Comparison of ENCODE assay signal across 1 cellular context in the genomic region with DNA sequence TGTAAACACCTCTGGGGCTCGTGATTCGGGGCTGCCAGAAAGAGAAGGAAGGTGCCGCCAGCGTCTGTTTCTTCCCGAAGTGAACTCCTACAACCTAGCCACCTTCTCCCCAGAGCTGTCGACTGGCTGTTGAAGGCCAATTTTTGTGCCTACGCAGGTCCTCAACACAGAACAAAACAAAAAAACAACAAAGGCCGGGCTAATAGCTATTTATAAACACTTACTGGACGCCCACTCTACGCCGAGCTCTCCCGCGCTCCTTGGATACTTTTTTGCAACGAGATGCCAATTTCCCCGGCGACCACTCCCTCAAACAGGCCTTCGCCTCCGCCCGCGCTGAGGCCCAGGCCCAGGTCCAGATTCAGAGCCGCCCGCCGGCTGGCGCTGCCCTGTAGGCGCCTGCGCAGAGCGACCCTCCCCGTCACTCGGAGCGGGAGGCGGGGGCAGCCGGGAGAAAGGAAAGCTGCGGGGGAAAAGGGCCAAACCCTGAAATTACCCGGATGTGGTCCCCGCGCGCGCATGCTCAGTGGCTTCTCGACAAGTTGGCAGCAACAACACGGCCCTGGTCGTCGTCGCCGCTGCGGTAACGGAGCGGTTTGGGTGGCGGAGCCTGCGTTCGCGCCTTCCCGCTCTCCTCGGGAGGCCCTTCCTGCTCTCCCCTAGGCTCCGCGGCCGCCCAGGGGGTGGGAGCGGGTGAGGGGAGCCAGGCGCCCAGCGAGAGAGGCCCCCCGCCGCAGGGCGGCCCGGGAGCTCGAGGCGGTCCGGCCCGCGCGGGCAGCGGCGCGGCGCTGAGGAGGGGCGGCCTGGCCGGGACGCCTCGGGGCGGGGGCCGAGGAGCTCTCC.
TF ChIP-seq lines count a peak whose summit lies in the region.

A gene (plus strand): TSS at position 520 of the 843 bp plus-strand sequence. CDS start 16,834 bp downstream, outside the sequence.

TF ChIP-seq in HepG2, 621 proteins besides CTCF, POLR2A, EP300 and RAD21 (continued from another document and continues in another):
- TF ChIP-seq, protein P1, sequence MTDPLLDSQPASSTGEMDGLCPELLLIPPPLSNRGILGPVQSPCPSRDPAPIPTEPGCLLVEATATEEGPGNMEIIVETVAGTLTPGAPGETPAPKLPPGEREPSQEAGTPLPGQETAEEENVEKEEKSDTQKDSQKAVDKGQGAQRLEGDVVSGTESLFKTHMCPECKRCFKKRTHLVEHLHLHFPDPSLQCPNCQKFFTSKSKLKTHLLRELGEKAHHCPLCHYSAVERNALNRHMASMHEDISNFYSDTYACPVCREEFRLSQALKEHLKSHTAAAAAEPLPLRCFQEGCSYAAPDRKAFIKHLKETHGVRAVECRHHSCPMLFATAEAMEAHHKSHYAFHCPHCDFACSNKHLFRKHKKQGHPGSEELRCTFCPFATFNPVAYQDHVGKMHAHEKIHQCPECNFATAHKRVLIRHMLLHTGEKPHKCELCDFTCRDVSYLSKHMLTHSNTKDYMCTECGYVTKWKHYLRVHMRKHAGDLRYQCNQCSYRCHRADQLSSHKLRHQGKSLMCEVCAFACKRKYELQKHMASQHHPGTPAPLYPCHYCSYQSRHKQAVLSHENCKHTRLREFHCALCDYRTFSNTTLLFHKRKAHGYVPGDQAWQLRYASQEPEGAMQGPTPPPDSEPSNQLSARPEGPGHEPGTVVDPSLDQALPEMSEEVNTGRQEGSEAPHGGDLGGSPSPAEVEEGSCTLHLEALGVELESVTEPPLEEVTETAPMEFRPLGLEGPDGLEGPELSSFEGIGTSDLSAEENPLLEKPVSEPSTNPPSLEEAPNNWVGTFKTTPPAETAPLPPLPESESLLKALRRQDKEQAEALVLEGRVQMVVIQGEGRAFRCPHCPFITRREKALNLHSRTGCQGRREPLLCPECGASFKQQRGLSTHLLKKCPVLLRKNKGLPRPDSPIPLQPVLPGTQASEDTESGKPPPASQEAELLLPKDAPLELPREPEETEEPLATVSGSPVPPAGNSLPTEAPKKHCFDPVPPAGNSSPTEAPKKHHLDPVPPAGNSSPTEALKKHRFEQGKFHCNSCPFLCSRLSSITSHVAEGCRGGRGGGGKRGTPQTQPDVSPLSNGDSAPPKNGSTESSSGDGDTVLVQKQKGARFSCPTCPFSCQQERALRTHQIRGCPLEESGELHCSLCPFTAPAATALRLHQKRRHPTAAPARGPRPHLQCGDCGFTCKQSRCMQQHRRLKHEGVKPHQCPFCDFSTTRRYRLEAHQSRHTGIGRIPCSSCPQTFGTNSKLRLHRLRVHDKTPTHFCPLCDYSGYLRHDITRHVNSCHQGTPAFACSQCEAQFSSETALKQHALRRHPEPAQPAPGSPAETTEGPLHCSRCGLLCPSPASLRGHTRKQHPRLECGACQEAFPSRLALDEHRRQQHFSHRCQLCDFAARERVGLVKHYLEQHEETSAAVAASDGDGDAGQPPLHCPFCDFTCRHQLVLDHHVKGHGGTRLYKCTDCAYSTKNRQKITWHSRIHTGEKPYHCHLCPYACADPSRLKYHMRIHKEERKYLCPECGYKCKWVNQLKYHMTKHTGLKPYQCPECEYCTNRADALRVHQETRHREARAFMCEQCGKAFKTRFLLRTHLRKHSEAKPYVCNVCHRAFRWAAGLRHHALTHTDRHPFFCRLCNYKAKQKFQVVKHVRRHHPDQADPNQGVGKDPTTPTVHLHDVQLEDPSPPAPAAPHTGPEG (CRISPR knock-in tag; IDR thresholded peaks at IDR 0.05) = peak; percentile 70; the same call in 1 of the 2 replicates
- TF ChIP-seq TSC22D2 (CRISPR knock-in tag; IDR thresholded peaks at IDR 0.05; ENCODE audit: borderline replicate concordance) (peak; percentile 44; the same call in 1 of the 2 replicates), ATF1 (CRISPR knock-in tag; IDR thresholded peaks at IDR 0.05) (peak; percentile 57), ZMAT3 (CRISPR knock-in tag; conservative IDR thresholded peaks at IDR 0.05) (no peak), SOX13 (IDR thresholded peaks at IDR 0.05) (no peak), SOX13 (CRISPR knock-in tag; conservative IDR thresholded peaks at IDR 0.05 in 1 of 2, IDR thresholded peaks at IDR 0.05 in 1 of 2) (no peak; a peak in 1 of 4 replicates), ZBTB3 (CRISPR knock-in tag; IDR thresholded peaks at IDR 0.05; ENCODE audit: borderline replicate concordance, low read depth) (no peak), ZNF253 (CRISPR knock-in tag; IDR thresholded peaks at IDR 0.05; ENCODE audit: borderline replicate concordance) (0 out of 2 replicates have a peak, but pooled peaks have one; percentile 14), TAF1 (CRISPR knock-in tag; IDR thresholded peaks at IDR 0.05) (peak; percentile 89), U2AF2 (IDR thresholded peaks at IDR 0.05; ENCODE audit: low read depth, low read length) (no peak), BRCA1 (CRISPR knock-in tag; IDR thresholded peaks at IDR 0.05) (no peak), ZNF430 (CRISPR knock-in tag; IDR thresholded peaks at IDR 0.05) (peak; percentile 83), TBL1XR1 (IDR thresholded peaks at IDR 0.05; ENCODE audit: borderline replicate concordance, low read length, partially characterized antibody) (peak; percentile 6), MYC (CRISPR knock-in tag; IDR thresholded peaks at IDR 0.05; ENCODE audit: borderline replicate concordance) (peak; percentile 76; the same call in 1 of the 2 replicates), HCFC1 (IDR thresholded peaks at IDR 0.05; ENCODE audit: low read depth, low read length) (no peak; the same call in 1 of the 2 replicates), ZNF34 (CRISPR knock-in tag; IDR thresholded peaks at IDR 0.05; ENCODE audit: borderline replicate concordance) (peak; percentile 64; the same call in 1 of the 2 replicates), JUNB (CRISPR knock-in tag; IDR thresholded peaks at IDR 0.05; ENCODE audit: borderline replicate concordance) (no peak)
- TF ChIP-seq, protein P2, sequence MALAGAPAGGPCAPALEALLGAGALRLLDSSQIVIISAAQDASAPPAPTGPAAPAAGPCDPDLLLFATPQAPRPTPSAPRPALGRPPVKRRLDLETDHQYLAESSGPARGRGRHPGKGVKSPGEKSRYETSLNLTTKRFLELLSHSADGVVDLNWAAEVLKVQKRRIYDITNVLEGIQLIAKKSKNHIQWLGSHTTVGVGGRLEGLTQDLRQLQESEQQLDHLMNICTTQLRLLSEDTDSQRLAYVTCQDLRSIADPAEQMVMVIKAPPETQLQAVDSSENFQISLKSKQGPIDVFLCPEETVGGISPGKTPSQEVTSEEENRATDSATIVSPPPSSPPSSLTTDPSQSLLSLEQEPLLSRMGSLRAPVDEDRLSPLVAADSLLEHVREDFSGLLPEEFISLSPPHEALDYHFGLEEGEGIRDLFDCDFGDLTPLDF (CRISPR knock-in tag; IDR thresholded peaks at IDR 0.05) = 0 out of 2 replicates have a peak, but pooled peaks have one; percentile 55
- TF ChIP-seq, protein P3, sequence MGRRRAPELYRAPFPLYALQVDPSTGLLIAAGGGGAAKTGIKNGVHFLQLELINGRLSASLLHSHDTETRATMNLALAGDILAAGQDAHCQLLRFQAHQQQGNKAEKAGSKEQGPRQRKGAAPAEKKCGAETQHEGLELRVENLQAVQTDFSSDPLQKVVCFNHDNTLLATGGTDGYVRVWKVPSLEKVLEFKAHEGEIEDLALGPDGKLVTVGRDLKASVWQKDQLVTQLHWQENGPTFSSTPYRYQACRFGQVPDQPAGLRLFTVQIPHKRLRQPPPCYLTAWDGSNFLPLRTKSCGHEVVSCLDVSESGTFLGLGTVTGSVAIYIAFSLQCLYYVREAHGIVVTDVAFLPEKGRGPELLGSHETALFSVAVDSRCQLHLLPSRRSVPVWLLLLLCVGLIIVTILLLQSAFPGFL (CRISPR knock-in tag; IDR thresholded peaks at IDR 0.05) = no peak
- TF ChIP-seq, protein P4, sequence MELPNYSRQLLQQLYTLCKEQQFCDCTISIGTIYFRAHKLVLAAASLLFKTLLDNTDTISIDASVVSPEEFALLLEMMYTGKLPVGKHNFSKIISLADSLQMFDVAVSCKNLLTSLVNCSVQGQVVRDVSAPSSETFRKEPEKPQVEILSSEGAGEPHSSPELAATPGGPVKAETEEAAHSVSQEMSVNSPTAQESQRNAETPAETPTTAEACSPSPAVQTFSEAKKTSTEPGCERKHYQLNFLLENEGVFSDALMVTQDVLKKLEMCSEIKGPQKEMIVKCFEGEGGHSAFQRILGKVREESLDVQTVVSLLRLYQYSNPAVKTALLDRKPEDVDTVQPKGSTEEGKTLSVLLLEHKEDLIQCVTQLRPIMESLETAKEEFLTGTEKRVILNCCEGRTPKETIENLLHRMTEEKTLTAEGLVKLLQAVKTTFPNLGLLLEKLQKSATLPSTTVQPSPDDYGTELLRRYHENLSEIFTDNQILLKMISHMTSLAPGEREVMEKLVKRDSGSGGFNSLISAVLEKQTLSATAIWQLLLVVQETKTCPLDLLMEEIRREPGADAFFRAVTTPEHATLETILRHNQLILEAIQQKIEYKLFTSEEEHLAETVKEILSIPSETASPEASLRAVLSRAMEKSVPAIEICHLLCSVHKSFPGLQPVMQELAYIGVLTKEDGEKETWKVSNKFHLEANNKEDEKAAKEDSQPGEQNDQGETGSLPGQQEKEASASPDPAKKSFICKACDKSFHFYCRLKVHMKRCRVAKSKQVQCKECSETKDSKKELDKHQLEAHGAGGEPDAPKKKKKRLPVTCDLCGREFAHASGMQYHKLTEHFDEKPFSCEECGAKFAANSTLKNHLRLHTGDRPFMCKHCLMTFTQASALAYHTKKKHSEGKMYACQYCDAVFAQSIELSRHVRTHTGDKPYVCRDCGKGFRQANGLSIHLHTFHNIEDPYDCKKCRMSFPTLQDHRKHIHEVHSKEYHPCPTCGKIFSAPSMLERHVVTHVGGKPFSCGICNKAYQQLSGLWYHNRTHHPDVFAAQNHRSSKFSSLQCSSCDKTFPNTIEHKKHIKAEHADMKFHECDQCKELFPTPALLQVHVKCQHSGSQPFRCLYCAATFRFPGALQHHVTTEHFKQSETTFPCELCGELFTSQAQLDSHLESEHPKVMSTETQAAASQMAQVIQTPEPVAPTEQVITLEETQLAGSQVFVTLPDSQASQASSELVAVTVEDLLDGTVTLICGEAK (IDR thresholded peaks at IDR 0.05) = no peak
- TF ChIP-seq, protein P4 (CRISPR knock-in tag; IDR thresholded peaks at IDR 0.05) = no peak
- TF ChIP-seq, protein P5, sequence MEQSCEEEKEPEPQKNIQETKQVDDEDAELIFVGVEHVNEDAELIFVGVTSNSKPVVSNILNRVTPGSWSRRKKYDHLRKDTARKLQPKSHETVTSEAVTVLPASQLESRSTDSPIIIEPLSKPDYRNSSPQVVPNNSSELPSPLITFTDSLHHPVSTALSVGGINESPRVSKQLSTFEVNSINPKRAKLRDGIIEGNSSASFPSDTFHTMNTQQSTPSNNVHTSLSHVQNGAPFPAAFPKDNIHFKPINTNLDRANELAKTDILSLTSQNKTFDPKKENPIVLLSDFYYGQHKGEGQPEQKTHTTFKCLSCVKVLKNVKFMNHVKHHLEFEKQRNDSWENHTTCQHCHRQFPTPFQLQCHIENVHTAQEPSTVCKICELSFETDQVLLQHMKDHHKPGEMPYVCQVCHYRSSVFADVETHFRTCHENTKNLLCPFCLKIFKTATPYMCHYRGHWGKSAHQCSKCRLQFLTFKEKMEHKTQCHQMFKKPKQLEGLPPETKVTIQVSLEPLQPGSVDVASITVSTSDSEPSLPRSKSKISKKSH (CRISPR knock-in tag; IDR thresholded peaks at IDR 0.05; ENCODE audit: borderline replicate concordance) = no peak
- TF ChIP-seq, protein P6, sequence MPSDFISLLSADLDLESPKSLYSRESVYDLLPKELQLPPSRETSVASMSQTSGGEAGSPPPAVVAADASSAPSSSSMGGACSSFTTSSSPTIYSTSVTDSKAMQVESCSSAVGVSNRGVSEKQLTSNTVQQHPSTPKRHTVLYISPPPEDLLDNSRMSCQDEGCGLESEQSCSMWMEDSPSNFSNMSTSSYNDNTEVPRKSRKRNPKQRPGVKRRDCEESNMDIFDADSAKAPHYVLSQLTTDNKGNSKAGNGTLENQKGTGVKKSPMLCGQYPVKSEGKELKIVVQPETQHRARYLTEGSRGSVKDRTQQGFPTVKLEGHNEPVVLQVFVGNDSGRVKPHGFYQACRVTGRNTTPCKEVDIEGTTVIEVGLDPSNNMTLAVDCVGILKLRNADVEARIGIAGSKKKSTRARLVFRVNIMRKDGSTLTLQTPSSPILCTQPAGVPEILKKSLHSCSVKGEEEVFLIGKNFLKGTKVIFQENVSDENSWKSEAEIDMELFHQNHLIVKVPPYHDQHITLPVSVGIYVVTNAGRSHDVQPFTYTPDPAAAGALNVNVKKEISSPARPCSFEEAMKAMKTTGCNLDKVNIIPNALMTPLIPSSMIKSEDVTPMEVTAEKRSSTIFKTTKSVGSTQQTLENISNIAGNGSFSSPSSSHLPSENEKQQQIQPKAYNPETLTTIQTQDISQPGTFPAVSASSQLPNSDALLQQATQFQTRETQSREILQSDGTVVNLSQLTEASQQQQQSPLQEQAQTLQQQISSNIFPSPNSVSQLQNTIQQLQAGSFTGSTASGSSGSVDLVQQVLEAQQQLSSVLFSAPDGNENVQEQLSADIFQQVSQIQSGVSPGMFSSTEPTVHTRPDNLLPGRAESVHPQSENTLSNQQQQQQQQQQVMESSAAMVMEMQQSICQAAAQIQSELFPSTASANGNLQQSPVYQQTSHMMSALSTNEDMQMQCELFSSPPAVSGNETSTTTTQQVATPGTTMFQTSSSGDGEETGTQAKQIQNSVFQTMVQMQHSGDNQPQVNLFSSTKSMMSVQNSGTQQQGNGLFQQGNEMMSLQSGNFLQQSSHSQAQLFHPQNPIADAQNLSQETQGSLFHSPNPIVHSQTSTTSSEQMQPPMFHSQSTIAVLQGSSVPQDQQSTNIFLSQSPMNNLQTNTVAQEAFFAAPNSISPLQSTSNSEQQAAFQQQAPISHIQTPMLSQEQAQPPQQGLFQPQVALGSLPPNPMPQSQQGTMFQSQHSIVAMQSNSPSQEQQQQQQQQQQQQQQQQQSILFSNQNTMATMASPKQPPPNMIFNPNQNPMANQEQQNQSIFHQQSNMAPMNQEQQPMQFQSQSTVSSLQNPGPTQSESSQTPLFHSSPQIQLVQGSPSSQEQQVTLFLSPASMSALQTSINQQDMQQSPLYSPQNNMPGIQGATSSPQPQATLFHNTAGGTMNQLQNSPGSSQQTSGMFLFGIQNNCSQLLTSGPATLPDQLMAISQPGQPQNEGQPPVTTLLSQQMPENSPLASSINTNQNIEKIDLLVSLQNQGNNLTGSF (CRISPR knock-in tag; IDR thresholded peaks at IDR 0.05) = peak; percentile 64
